12 cellular contexts compared by ENCODE assay signal in genomic region chr5:96919754-96920197, GRCh38. TPM values are rescaled to one million over a fixed set of nuclear protein-coding genes. Genes with fewer than 3 reads are reported as not detected.
DNase-seq lines count a peak whose midpoint lies in the region; ATAC-seq and TF ChIP-seq lines count a peak whose summit lies in the region.
"Had no signal": no experiment of that assay in that cellular context is flagged by ENCODE, and none has a peak within 500 bp of the region (broad histone marks: within the 10 kb centered on the region; RNA-seq: fewer than 3 reads in every experiment).

No MANE protein-coding gene starts in this region.

- H2AFZ ChIP-seq in neuronal stem cell (ENCODE audit: low read length) (no peak overlapping the region), neural progenitor cell (replicated peaks) (no peak overlapping the region)

- ATAC-seq in GM18499 (IDR thresholded peaks at IDR 0.05; ENCODE audit: insufficient read depth, unreplicated experiment) (peak; percentile 39), GM19395 (IDR thresholded peaks at IDR 0.05; ENCODE audit: unreplicated experiment) (peak; percentile 78), HG02970 (IDR thresholded peaks at IDR 0.05; ENCODE audit: low FRiP score, unreplicated experiment) (peak; percentile 53), HG02763 (IDR thresholded peaks at IDR 0.05; ENCODE audit: unreplicated experiment) (no peak)
- ATAC-seq in activated naive CD4-positive, alpha-beta T cell treated with anti-CD3 and anti-CD28 coated beads, Interleukin-2, amount 50 U/mL, for 72 hours, result peak; percentile 92 to 97
- ATAC-seq: Right ventricle myocardium inferior, upper lobe of right lung had no signal

- H2BK120ac ChIP-seq in neuronal stem cell (ENCODE audit: low read depth, low read length), result no peak overlapping the region

- peaks cover 9% of the 10 kb centered on the region for H3K4me1 Mint-ChIP-seq in neural progenitor cell

- H3K9me3 Mint-ChIP-seq in activated naive CD4-positive, alpha-beta T cell treated with anti-CD3 and anti-CD28 coated beads, Interleukin-2, amount 50 U/mL, for 72 hours, result no peaks in the 10 kb centered on the region
- peaks cover 3% of the 10 kb centered on the region for H3K9me3 Mint-ChIP-seq in neural progenitor cell

- H3K9ac ChIP-seq in neuronal stem cell (ENCODE audit: low read depth, low read length, poor library complexity) (no peak overlapping the region), neural progenitor cell (no peak overlapping the region)

- H3K27me3 Mint-ChIP-seq in neural progenitor cell (ENCODE audit: insufficient read depth, low read depth), result peaks cover 3% of the 10 kb centered on the region

- WGBS in neuronal stem cell (ENCODE audit: extremely low coverage in 2 of 2, insufficient read length in 2 of 2, insufficient replicate concordance in 1 of 2), 2 donors, result no CpG with 5 or more reads among the region's 4 CpGs

- no peaks in the 10 kb centered on the region for H4K20me1 ChIP-seq in neural progenitor cell (ENCODE audit: low read depth)

- TF ChIP-seq CTCF in neural progenitor cell (IDR thresholded peaks at IDR 0.05), result no peak

- no peak overlapping the region for H3K4me3 ChIP-seq in neuronal stem cell (ENCODE audit: low read length in 2 of 2)
- no peak overlapping the region for H3K4me3 ChIP-seq in neural progenitor cell
- H3K4me3 ChIP-seq: upper lobe of right lung had no signal

- no peak overlapping the region for H2BK15ac ChIP-seq in neuronal stem cell (ENCODE audit: low read length)

- no peak overlapping the region for H3K14ac ChIP-seq in neuronal stem cell (ENCODE audit: low read length)

- no peaks in the 10 kb centered on the region for H3K79me1 ChIP-seq in neuronal stem cell (ENCODE audit: low read depth, low read length)

- no peak overlapping the region for H3K4me3 Mint-ChIP-seq in neural progenitor cell

- H4K8ac ChIP-seq in neuronal stem cell (ENCODE audit: low read depth, low read length), result no peak overlapping the region

- no peak overlapping the region for H3K4me2 ChIP-seq in neuronal stem cell (ENCODE audit: insufficient read depth, low read length, poor library complexity, severe bottlenecking)
- H3K4me2 ChIP-seq in neural progenitor cell, result no peak overlapping the region

- no peak overlapping the region for H3K23ac ChIP-seq in neuronal stem cell (ENCODE audit: low read depth, low read length, poor library complexity)

- no peak for DNase-seq in activated naive CD4-positive, alpha-beta T cell treated with anti-CD3 and anti-CD28 coated beads, Interleukin-2, amount 50 U/mL, for 72 hours (ENCODE audit: low spot score in 2 of 2)
- DNase-seq in neuronal stem cell (ENCODE audit: low spot score) (no peak), SIG-M5 treated with dmso at 0.1 percent for 504 hours (lab: John Stamatoyannopoulos, UW; ENCODE audit: unreplicated experiment) (no peak), neural progenitor cell (ENCODE audit: low spot score) (no peak)
- DNase-seq: activated CD8-positive, alpha-beta memory T cell treated with anti-CD3 and anti-CD28 coated beads, Interleukin-2, amount 50 U/mL, for 4 hours; NCI-H1417 treated with DMSO at 0.1 percent for 48 hours; upper lobe of right lung had no signal

- no peak overlapping the region for H2BK5ac ChIP-seq in neuronal stem cell (ENCODE audit: low read length)

- H2BK12ac ChIP-seq in neuronal stem cell (ENCODE audit: low read length), result no peak overlapping the region

- peaks cover 7 to 44% of the 10 kb centered on the region in 2 donors for H3K36me3 Mint-ChIP-seq in activated naive CD4-positive, alpha-beta T cell treated with anti-CD3 and anti-CD28 coated beads, Interleukin-2, amount 50 U/mL, for 72 hours
- H3K36me3 Mint-ChIP-seq in neural progenitor cell, result no peaks in the 10 kb centered on the region

- no peaks in the 10 kb centered on the region for H3F3A ChIP-seq in neural progenitor cell (ENCODE audit: low read depth)

- no peak overlapping the region for H3K27ac ChIP-seq in neuronal stem cell (replicated peaks; ENCODE audit: low read length)
- H3K27ac ChIP-seq in neural progenitor cell, result no peak overlapping the region
- H3K27ac ChIP-seq: upper lobe of right lung had no signal

- H3K36me3 ChIP-seq in neuronal stem cell (replicated peaks in 1 of 2; ENCODE audit: control insufficient read depth in 2 of 2, insufficient read depth in 2 of 2, low read length in 2 of 2), result no peaks in the 10 kb centered on the region
- H3K36me3 ChIP-seq in neural progenitor cell, result no peaks in the 10 kb centered on the region

- H3K9me3 ChIP-seq in neuronal stem cell (replicated peaks in 1 of 2; ENCODE audit: control insufficient read depth in 2 of 2, insufficient read depth in 1 of 2, low read depth in 1 of 2, low read length in 2 of 2) (no peaks in the 10 kb centered on the region), neural progenitor cell (ENCODE audit: low read depth) (no peaks in the 10 kb centered on the region)
- H3K9me3 ChIP-seq: upper lobe of right lung had no signal

- no peak overlapping the region for H4K91ac ChIP-seq in neuronal stem cell (ENCODE audit: low read depth, low read length, poor library complexity)

- no peaks in the 10 kb centered on the region for H3K79me2 ChIP-seq in neural progenitor cell (ENCODE audit: low read depth)

- H3K4me1 ChIP-seq in neuronal stem cell (ENCODE audit: control insufficient read depth in 2 of 2, insufficient read depth in 1 of 2, low read depth in 1 of 2, low read length in 2 of 2) (peaks cover 2 to 8% of the 10 kb centered on the region in 2 donors), neural progenitor cell (peaks cover 7% of the 10 kb centered on the region)
- H3K4me1 ChIP-seq: upper lobe of right lung had no signal

- no peak overlapping the region for H2AK5ac ChIP-seq in neuronal stem cell (ENCODE audit: low read depth, low read length)

- H3K27me3 ChIP-seq in neuronal stem cell (ENCODE audit: control insufficient read depth in 3 of 3, insufficient read depth in 3 of 3, low read depth in 1 of 3, low read length in 3 of 3), result no peaks in the 10 kb centered on the region
- no peaks in the 10 kb centered on the region for H3K27me3 ChIP-seq in neural progenitor cell
- H3K27me3 ChIP-seq: upper lobe of right lung had no signal

- no peak overlapping the region for H3K4ac ChIP-seq in neuronal stem cell (ENCODE audit: low read length)

- H3K18ac ChIP-seq in neuronal stem cell (ENCODE audit: low read length), result no peak overlapping the region

- no peak overlapping the region for H3K27ac Mint-ChIP-seq in activated naive CD4-positive, alpha-beta T cell treated with anti-CD3 and anti-CD28 coated beads, Interleukin-2, amount 50 U/mL, for 72 hours
- no peak overlapping the region for H3K27ac Mint-ChIP-seq in neural progenitor cell

RNA-seq across cellular contexts. Expression of gene LNPEP, which starts 16.1 kb away (rescaled TPM):
- 10 to 100 TPM; 60.4 to 64.7 TPM for total RNA-seq in activated naive CD4-positive, alpha-beta T cell treated with anti-CD3 and anti-CD28 coated beads, Interleukin-2, amount 50 U/mL, for 72 hours
- 2.2 TPM for polyA plus RNA-seq in neuronal stem cell (2013, experiment 1 of 2)
- 2.7 TPM for polyA plus RNA-seq in neuronal stem cell (2013, experiment 2 of 2)
- total RNA-seq in neural progenitor cell (ENCODE audit: low replicate concordance), result 7.0 and 19.6 TPM in 2 replicates

RNA-seq across cellular contexts. Expression of gene ERAP2, which starts 43.5 kb away (rescaled TPM):
- 10 to 100 TPM; 34.4 to 87.8 TPM for total RNA-seq in activated naive CD4-positive, alpha-beta T cell treated with anti-CD3 and anti-CD28 coated beads, Interleukin-2, amount 50 U/mL, for 72 hours
- not detected for polyA plus RNA-seq in neuronal stem cell (2013, experiment 1 of 2)
- polyA plus RNA-seq in neuronal stem cell (2013, experiment 2 of 2), result not detected
- not detected in 2 replicates for total RNA-seq in neural progenitor cell (ENCODE audit: low replicate concordance)

Comparison
In these comparisons a context has a peak if more than half of its experiments do, and no peak if none do; other contexts are left out.
1. RNA of gene ERAP2, which starts 43.5 kb away (total RNA-seq): 34.4 to 87.8 TPM in activated naive CD4-positive, alpha-beta T cell treated with anti-CD3 and anti-CD28 coated beads, Interleukin-2, amount 50 U/mL, for 72 hours; not detected in neural progenitor cell; every median in the first group is over 10 times any median in the second.